17 cellular contexts compared by ENCODE assay signal in genomic region chr16:68370221-68370920, GRCh38. TPM values are rescaled to one million over a fixed set of nuclear protein-coding genes. Genes with fewer than 3 reads are reported as not detected.
DNase-seq lines count a peak whose midpoint lies in the region; ATAC-seq, FAIRE-seq and TF ChIP-seq lines count a peak whose summit lies in the region.
"Had no signal": no experiment of that assay in that cellular context is flagged by ENCODE, and none has a peak within 500 bp of the region (broad histone marks: within the 10 kb centered on the region; RNA-seq: fewer than 3 reads in every experiment).

No MANE protein-coding gene starts in this region.

- H3K4me1 Mint-ChIP-seq in activated CD4-positive, alpha-beta T cell treated with anti-CD3 and anti-CD28 coated beads, Interleukin-2, amount 10 ng/mL, durations not matched to agents 24 days and 14 days: peaks cover 33% of the 10 kb centered on the region
- peaks cover 32% of the 10 kb centered on the region for H3K4me1 Mint-ChIP-seq in activated T-helper 17 cell treated with anti-CD3 and anti-CD28 coated beads, Interleukin-2, amount 50 U/mL, for 72 hours
- H3K4me1 Mint-ChIP-seq in natural killer cell: peaks cover 38 to 64% of the 10 kb centered on the region in 2 donors

- peak; percentile 5 for ATAC-seq in activated T-helper 17 cell treated with anti-CD3 and anti-CD28 coated beads, Interleukin-2, amount 50 U/mL, for 72 hours (replicated peaks)
- ATAC-seq in natural killer cell: peak in 1 of 3 donors; percentile 4
- ATAC-seq: HCT116, right cardiac atrium had no signal

- peaks cover 49% of the 10 kb centered on the region for H3K27me3 Mint-ChIP-seq in activated CD4-positive, alpha-beta T cell treated with anti-CD3 and anti-CD28 coated beads, Interleukin-2, amount 10 ng/mL, durations not matched to agents 24 days and 14 days
- peaks cover 8% of the 10 kb centered on the region for H3K27me3 Mint-ChIP-seq in activated T-helper 17 cell treated with anti-CD3 and anti-CD28 coated beads, Interleukin-2, amount 50 U/mL, for 72 hours
- H3K27me3 Mint-ChIP-seq in natural killer cell (ENCODE audit: low read depth in 2 of 2): peaks cover 0 to 7% of the 10 kb centered on the region in 2 donors

- no peak overlapping the region for H3K27ac ChIP-seq in adrenal gland

- intact Hi-C loops in activated CD4-positive, alpha-beta T cell treated with anti-CD3 and anti-CD28 coated beads, Interleukin-2, amount 10 ng/mL, durations not matched to agents 24 days and 14 days (cut with micrococcal nuclease): no loop called here
- intact Hi-C loops in natural killer cell (cut with micrococcal nuclease): no loop called here
- intact Hi-C loops in adrenal gland (cut with DNase I): no loop called here

- no peak overlapping the region for H3K4me3 ChIP-seq in adrenal gland

- H3K9me3 Mint-ChIP-seq in activated CD4-positive, alpha-beta T cell treated with anti-CD3 and anti-CD28 coated beads, Interleukin-2, amount 10 ng/mL, durations not matched to agents 24 days and 14 days: no peaks in the 10 kb centered on the region
- H3K9me3 Mint-ChIP-seq in activated T-helper 17 cell treated with anti-CD3 and anti-CD28 coated beads, Interleukin-2, amount 50 U/mL, for 72 hours: no peaks in the 10 kb centered on the region
- H3K9me3 Mint-ChIP-seq in natural killer cell: no peaks in the 10 kb centered on the region

- no peaks in the 10 kb centered on the region for H3K4me1 ChIP-seq in adrenal gland (replicated peaks in 1 of 2)

- H3K36me3 ChIP-seq in adrenal gland (replicated peaks in 1 of 2): no peaks in the 10 kb centered on the region

- no peaks in the 10 kb centered on the region for H3K36me3 Mint-ChIP-seq in activated CD4-positive, alpha-beta T cell treated with anti-CD3 and anti-CD28 coated beads, Interleukin-2, amount 10 ng/mL, durations not matched to agents 24 days and 14 days (ENCODE audit: low read depth)
- no peaks in the 10 kb centered on the region for H3K36me3 Mint-ChIP-seq in activated T-helper 17 cell treated with anti-CD3 and anti-CD28 coated beads, Interleukin-2, amount 50 U/mL, for 72 hours (ENCODE audit: low read depth)
- H3K36me3 Mint-ChIP-seq in natural killer cell: no peaks in the 10 kb centered on the region

- H3K27ac Mint-ChIP-seq in activated CD4-positive, alpha-beta T cell treated with anti-CD3 and anti-CD28 coated beads, Interleukin-2, amount 10 ng/mL, durations not matched to agents 24 days and 14 days: peak overlapping the region; percentile 34
- no peak overlapping the region for H3K27ac Mint-ChIP-seq in activated T-helper 17 cell treated with anti-CD3 and anti-CD28 coated beads, Interleukin-2, amount 50 U/mL, for 72 hours
- peak overlapping the region; percentile 74 to 88 for H3K27ac Mint-ChIP-seq in natural killer cell

- TF ChIP-seq POLR2A in adrenal gland (IDR thresholded peaks at IDR 0.05): no peak

- H3K9me3 ChIP-seq in adrenal gland (replicated peaks in 1 of 3): no peaks in the 10 kb centered on the region
- H3K9me3 ChIP-seq: Caco-2 had no signal

- H3K4me3 Mint-ChIP-seq in activated CD4-positive, alpha-beta T cell treated with anti-CD3 and anti-CD28 coated beads, Interleukin-2, amount 10 ng/mL, durations not matched to agents 24 days and 14 days: peak overlapping the region; percentile 35
- H3K4me3 Mint-ChIP-seq in activated T-helper 17 cell treated with anti-CD3 and anti-CD28 coated beads, Interleukin-2, amount 50 U/mL, for 72 hours: no peak overlapping the region
- peak overlapping the region; percentile 88 for H3K4me3 Mint-ChIP-seq in natural killer cell

- DNase-seq in activated CD4-positive, alpha-beta T cell treated with anti-CD3 and anti-CD28 coated beads, Interleukin-2, amount 10 ng/mL, durations not matched to agents 24 days and 14 days: no peak
- DNase-seq in activated CD4-positive, alpha-beta T cell treated with anti-CD3 and anti-CD28 coated beads for 48 hours: no peak
- peak; percentile 58 for DNase-seq in GF-D8 (lab: John Stamatoyannopoulos, UW)
- DNase-seq in natural killer cell: no peak
- DNase-seq in adrenal gland: no peak
- no peak for DNase-seq in A172 (ENCODE audit: low spot score)
- DNase-seq in urothelium cell line (ENCODE audit: low spot score): no peak
- DNase-seq: Caco-2; effector CD8-positive, alpha-beta T cell; islet precursor cell; mesenchymal stem cell; NCI-H2029 treated with DMSO at 0.1 percent for 48 hours; NCI-H526 treated with DMSO at 0.1 percent for 48 hours had no signal

- no peaks in the 10 kb centered on the region for H3K27me3 ChIP-seq in adrenal gland

- FAIRE-seq in urothelium cell line (lab: Jason Lieb, UNC): no peak
- FAIRE-seq: RCC 7860 had no signal

- TF ChIP-seq CTCF in natural killer cell (IDR thresholded peaks at IDR 0.05): no peak
- no peak for TF ChIP-seq CTCF in adrenal gland (IDR thresholded peaks at IDR 0.05)

- 88 to 94% (median 88%) methylated on average over 17 to 23 of the region's 23 CpGs for WGBS in adrenal gland, 4 donors

RNA-seq across cellular contexts. Expression of gene PRMT7, which starts 59.6 kb away (rescaled TPM):
- total RNA-seq in activated CD4-positive, alpha-beta T cell treated with anti-CD3 and anti-CD28 coated beads, Interleukin-2, amount 10 ng/mL, durations not matched to agents 24 days and 14 days: 69.7 and 72.2 TPM in 2 replicates
- total RNA-seq in activated T-helper 17 cell treated with anti-CD3 and anti-CD28 coated beads, Interleukin-2, amount 50 U/mL, for 72 hours: 10 to 100 TPM; 53.3 to 57.8 TPM
- total RNA-seq in natural killer cell (10 to 100 TPM; 60.7 to 84.7 (median 68.2) TPM), adrenal gland (10 to 100 TPM; 30.0 to 52.1 (median 39.9) TPM)
- polyA plus RNA-seq in adrenal gland: 100 to 1,000 TPM in 2 of 3 donors, 10 to 100 TPM in 1; 45.3 to 141 (median 111) TPM
- 40.2 and 44.6 TPM in 2 replicates for total RNA-seq in A172 (2014; rRNA removed; shearing (Covaris generic))

RNA-seq across cellular contexts. Expression of gene SLC7A6OS, which starts 59.6 kb away (rescaled TPM):
- total RNA-seq in activated CD4-positive, alpha-beta T cell treated with anti-CD3 and anti-CD28 coated beads, Interleukin-2, amount 10 ng/mL, durations not matched to agents 24 days and 14 days: 22.3 and 27.1 TPM in 2 replicates
- 10 to 100 TPM; 21.3 to 21.8 TPM for total RNA-seq in activated T-helper 17 cell treated with anti-CD3 and anti-CD28 coated beads, Interleukin-2, amount 50 U/mL, for 72 hours
- total RNA-seq in natural killer cell (10 to 100 TPM; 46.3 to 57.3 (median 56.1) TPM), adrenal gland (10 to 100 TPM in 7 of 8 donors, 1 to 10 TPM in 1; 9.4 to 17.8 (median 13.8) TPM)
- polyA plus RNA-seq in adrenal gland: 10 to 100 TPM in 1 of 3 donors, 1 to 10 TPM in 2; 5.7 to 14.6 (median 8.4) TPM
- total RNA-seq in A172 (2014; rRNA removed; shearing (Covaris generic)): 19.0 and 23.9 TPM in 2 replicates
